8 cellular contexts compared by ENCODE assay signal in the genomic region with DNA sequence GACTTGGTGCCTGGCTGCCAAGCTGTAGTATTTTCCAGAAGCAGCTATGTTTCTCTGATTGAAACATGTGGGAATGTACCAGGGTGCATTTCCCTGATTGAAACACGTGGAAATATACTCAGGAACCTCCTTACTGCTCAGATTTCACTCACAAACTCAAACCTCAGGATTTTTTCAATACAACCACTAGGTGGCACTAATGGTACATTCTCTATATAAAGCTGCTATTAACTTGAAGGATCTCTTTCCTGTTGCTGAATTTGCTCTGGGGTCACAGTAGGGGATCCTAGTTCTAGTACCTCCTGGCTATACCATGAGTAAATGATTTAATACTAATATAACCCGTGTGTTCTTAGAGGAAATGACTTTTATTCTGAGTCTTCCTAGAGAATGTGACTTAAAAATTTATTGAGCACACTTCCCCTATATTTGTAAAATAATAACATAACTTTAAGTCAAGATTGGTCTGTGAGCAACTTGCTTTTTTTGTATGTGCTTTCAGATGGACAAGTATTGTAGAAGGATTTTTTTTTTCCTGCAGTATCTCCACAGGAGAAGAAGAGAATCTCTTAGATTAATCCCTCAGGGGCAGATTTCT.
DNase-seq lines count a peak whose midpoint lies in the region; ATAC-seq, FAIRE-seq and TF ChIP-seq lines count a peak whose summit lies in the region.

No MANE protein-coding gene starts in this region.

- TF ChIP-seq CTCF in A549 (IDR thresholded peaks at IDR 0.05) (peak; percentile 61), breast epithelium (IDR thresholded peaks at IDR 0.05) (peak in 2 of 3 donors; percentile 45 to 54), left lung (IDR thresholded peaks at IDR 0.05) (peak; percentile 43 to 50)

- H3K9me3 ChIP-seq in A549: no peaks in the 10 kb centered on the region
- peaks cover 0 to 5% of the 10 kb centered on the region in 2 donors for H3K9me3 ChIP-seq in breast epithelium
- H3K9me3 ChIP-seq in left lung: peaks cover 0 to 8% of the 10 kb centered on the region in 2 donors

- H3K27me3 ChIP-seq in breast epithelium (no peaks in the 10 kb centered on the region), left lung (no peaks in the 10 kb centered on the region)

- no peak for FAIRE-seq in A549 (lab: Jason Lieb, UNC)

- ATAC-seq in A549 (peak; percentile 47 to 86; a peak in 4 of 6 replicates), GM18502 (IDR thresholded peaks at IDR 0.05; ENCODE audit: poor library complexity, unreplicated experiment) (peak; percentile 97), HG03469 (IDR thresholded peaks at IDR 0.05; ENCODE audit: unreplicated experiment) (peak; percentile 75), left lung (peak; percentile 75), HG03457 (IDR thresholded peaks at IDR 0.05; ENCODE audit: unreplicated experiment) (no peak)

- DNase-seq in A549 (ENCODE audit: low read depth in 1 of 2, low spot score in 1 of 2) (peak; percentile 11 to 57), NCI-H510A treated with DMSO at 0.1 percent for 48 hours (lab: John Stamatoyannopoulos, UW) (peak; percentile 75), breast epithelium (ENCODE audit: low spot score in 2 of 2) (no peak), left lung (no peak), cerebellum (ENCODE audit: low spot score) (no peak)

- WGBS in A549 (ENCODE audit: missing lambda C conversion rate): 0% methylated on average over 2 of the region's 2 CpGs

- TF ChIP-seq POLR2A in A549 (IDR thresholded peaks at IDR 0.05; ENCODE audit: low read length) (no peak), breast epithelium (IDR thresholded peaks at IDR 0.05) (no peak)

- TF ChIP-seq EP300 in A549 (IDR thresholded peaks at IDR 0.05): no peak

- POLR2A ChIA-PET in A549 (lab: Yijun Ruan, JAX): no interaction called here

- CTCF ChIA-PET in A549 (lab: Yijun Ruan, JAX): interaction anchor here (0.6 to 1.5 kb wide), 10 partner anchors 9 to 890 kb away, joined by 3 to 4 read pairs (median 3); no protein-coding TSS in a partner anchor

- H3K27ac ChIP-seq in A549: no peak overlapping the region
- H3K27ac ChIP-seq in breast epithelium: no peak overlapping the region
- H3K27ac ChIP-seq in left lung: no peak overlapping the region

- H3K4me1 ChIP-seq in A549 (no peaks in the 10 kb centered on the region), breast epithelium (no peaks in the 10 kb centered on the region), left lung (no peaks in the 10 kb centered on the region)

- H3K36me3 ChIP-seq in breast epithelium: no peaks in the 10 kb centered on the region
- no peaks in the 10 kb centered on the region for H3K36me3 ChIP-seq in left lung

- peak; percentile 65 to 66 for TF ChIP-seq RAD21 in A549 (conservative IDR thresholded peaks at IDR 0.05 in 1 of 2, IDR thresholded peaks at IDR 0.05 in 1 of 2)

- H3K4me2 ChIP-seq in A549: no peak overlapping the region

- intact Hi-C loops in breast epithelium (cut with DNase I; ENCODE audit: low total_unique reads): no loop called here
- intact Hi-C loops in left lung (cut with DNase I): no loop called here

- H3K4me3 ChIP-seq in A549 (no peak overlapping the region), breast epithelium (no peak overlapping the region), left lung (no peak overlapping the region)

TF ChIP-seq in A549, 52 proteins besides CTCF, POLR2A, EP300 and RAD21:
- TF ChIP-seq HOXB13 (CRISPR knock-in tag; IDR thresholded peaks at IDR 0.05; ENCODE audit: low read depth): no peak
- no peak for TF ChIP-seq ESRRA (IDR thresholded peaks at IDR 0.05; ENCODE audit: borderline replicate concordance, low read length)
- no peak for TF ChIP-seq KDM5A (IDR thresholded peaks at IDR 0.05)
- peak; percentile 45 for TF ChIP-seq SMC3 (IDR thresholded peaks at IDR 0.05)
- no peak for TF ChIP-seq CBX8 (IDR thresholded peaks at IDR 0.05)
- TF ChIP-seq ZSCAN20 (CRISPR knock-in tag; IDR thresholded peaks at IDR 0.05): no peak

Comparison
In these comparisons a context has a peak if more than half of its experiments do, and no peak if none do; other contexts are left out.
1. DNase-seq: peak in A549 (2 of 2) and NCI-H510A treated with DMSO at 0.1 percent for 48 hours (single experiment); none in breast epithelium (0 of 2), left lung (0 of 2) and cerebellum (single experiment).
2. Peak in every context shown above with its lines, with median percentiles within 50 percentile points of each other: CTCF ChIP-seq.